8 cellular contexts compared by ENCODE assay signal in genomic region chr5:95960802-95961616, GRCh38. TPM values are rescaled to one million over a fixed set of nuclear protein-coding genes. Genes with fewer than 3 reads are reported as not detected.
DNase-seq lines count a peak whose midpoint lies in the region; ATAC-seq and TF ChIP-seq lines count a peak whose summit lies in the region.

No MANE protein-coding gene starts in this region.

- H3K27ac Mint-ChIP-seq in CD8-positive, alpha-beta memory T cell = peak overlapping the region; percentile 95 to 100 (median 99)
- peak overlapping the region; percentile 95 to 98 for H3K27ac Mint-ChIP-seq in natural killer cell treated with Interleukin-12 subunit alpha and Interleukin-12 subunit beta and Interleukin-15 and Interleukin-18, amount 100 ng/mL, for 72 hours

- no peaks in the 10 kb centered on the region for H3K9me3 ChIP-seq in CD8-positive, alpha-beta memory T cell (ENCODE audit: low read length)
- H3K9me3 ChIP-seq in Panc1 (ENCODE audit: control insufficient read depth, insufficient read depth, low read depth, low read length) = no peaks in the 10 kb centered on the region

- H3K27me3 ChIP-seq in CD8-positive, alpha-beta memory T cell (ENCODE audit: insufficient read depth, low read length, poor library complexity, severe bottlenecking) = no peaks in the 10 kb centered on the region
- no peaks in the 10 kb centered on the region for H3K27me3 ChIP-seq in Panc1 (ENCODE audit: control insufficient read depth, insufficient read depth, low read length)

- H3K36me3 ChIP-seq in CD8-positive, alpha-beta memory T cell (ENCODE audit: insufficient read depth, low read length) = no peaks in the 10 kb centered on the region
- no peaks in the 10 kb centered on the region for H3K36me3 ChIP-seq in Panc1 (ENCODE audit: control insufficient read depth, insufficient read depth, low read length)

- TF ChIP-seq CTCF in Panc1 (IDR thresholded peaks at IDR 0.05) (peak; percentile 97), fibroblast of pulmonary artery (IDR thresholded peaks at IDR 0.05; ENCODE audit: low read length, missing control alignments) (peak; percentile 25)

- no peaks in the 10 kb centered on the region for H3K9me3 Mint-ChIP-seq in CD8-positive, alpha-beta memory T cell
- H3K9me3 Mint-ChIP-seq in natural killer cell treated with Interleukin-12 subunit alpha and Interleukin-12 subunit beta and Interleukin-15 and Interleukin-18, amount 100 ng/mL, for 72 hours = no peaks in the 10 kb centered on the region

- peak overlapping the region; percentile 89 for H3K27ac ChIP-seq in CD8-positive, alpha-beta memory T cell (ENCODE audit: low read depth, low read length)
- H3K27ac ChIP-seq in Panc1 (ENCODE audit: low read length) = peak overlapping the region; percentile 94

- POLR2A ChIA-PET in CD8-positive, alpha-beta memory T cell (lab: Charles Lee) = interaction anchor here (1.6 kb wide), 1 partner anchor 92 kb away, joined by 4 read pairs; no protein-coding TSS in a partner anchor
- POLR2A ChIA-PET in Panc1 (lab: Charles Lee) = interaction anchor here (0.5 kb wide), 1 partner anchor 313 kb away, joined by 3 read pairs; no protein-coding TSS in a partner anchor

- in situ Hi-C loops in Panc1 (cut with HindIII; ENCODE audit: low pct_unique_long_range_greater_than_20kb, low sequenced_read_pairs) = no loop called here

- peaks cover 0 to 7% of the 10 kb centered on the region in 2 donors for H3K27me3 Mint-ChIP-seq in CD8-positive, alpha-beta memory T cell
- no peaks in the 10 kb centered on the region for H3K27me3 Mint-ChIP-seq in natural killer cell treated with Interleukin-12 subunit alpha and Interleukin-12 subunit beta and Interleukin-15 and Interleukin-18, amount 100 ng/mL, for 72 hours

- H3K4me3 ChIP-seq in CD8-positive, alpha-beta memory T cell (ENCODE audit: low read length) = peak overlapping the region; percentile 70
- H3K4me3 ChIP-seq in Panc1 (ENCODE audit: low read depth in 2 of 2, low read length in 2 of 2) (peak overlapping the region; percentile 98), fibroblast of pulmonary artery (replicated peaks; ENCODE audit: low read depth, low read length) (peak overlapping the region; percentile 93)

- peak overlapping the region; percentile 86 to 99 (median 95) for H3K4me3 Mint-ChIP-seq in CD8-positive, alpha-beta memory T cell
- peak overlapping the region; percentile 90 for H3K4me3 Mint-ChIP-seq in natural killer cell treated with Interleukin-12 subunit alpha and Interleukin-12 subunit beta and Interleukin-15 and Interleukin-18, amount 100 ng/mL, for 72 hours

- intact Hi-C loops in Panc1 (cut with micrococcal nuclease; ENCODE audit: unreplicated experiment) = loop anchor here (10.0 kb wide), 1 partner anchor 204 kb away; no protein-coding TSS in a partner anchor

- CTCF ChIA-PET in CD8-positive, alpha-beta memory T cell (lab: Charles Lee) = interaction anchor here (0.7 to 1.8 kb wide), 10 partner anchors 9 to 640 kb away, joined by 3 to 8 read pairs (median 3); no protein-coding TSS in a partner anchor
- CTCF ChIA-PET in Panc1 (lab: Charles Lee) = interaction anchor here (0.7 kb wide), 1 partner anchor 359 kb away, joined by 5 read pairs; no protein-coding TSS in a partner anchor

- ATAC-seq in GM19351 (IDR thresholded peaks at IDR 0.05; ENCODE audit: unreplicated experiment) = peak; percentile 55
- ATAC-seq in HG03460 (IDR thresholded peaks at IDR 0.05; ENCODE audit: unreplicated experiment) = peak; percentile 56
- peak; percentile 80 for ATAC-seq in Panc1
- ATAC-seq in natural killer cell treated with Interleukin-12 subunit alpha and Interleukin-12 subunit beta and Interleukin-15 and Interleukin-18, amount 100 ng/mL, for 72 hours = peak; percentile 84 to 87

- peaks cover 17% of the 10 kb centered on the region for H3K4me1 ChIP-seq in CD8-positive, alpha-beta memory T cell (ENCODE audit: insufficient read depth, low read length)
- peaks cover 33% of the 10 kb centered on the region for H3K4me1 ChIP-seq in Panc1 (ENCODE audit: control insufficient read depth, insufficient read depth, low read length)

- H3K36me3 Mint-ChIP-seq in CD8-positive, alpha-beta memory T cell = peaks cover 0 to 13% (median 0%) of the 10 kb centered on the region in 3 donors
- peaks cover 16% of the 10 kb centered on the region for H3K36me3 Mint-ChIP-seq in natural killer cell treated with Interleukin-12 subunit alpha and Interleukin-12 subunit beta and Interleukin-15 and Interleukin-18, amount 100 ng/mL, for 72 hours

- BruUV-seq in Panc1 (replicated peaks; lab: Mats Ljungman, UMichigan) = no TSS peak

- peaks cover 34 to 53% (median 43%) of the 10 kb centered on the region in 3 donors for H3K4me1 Mint-ChIP-seq in CD8-positive, alpha-beta memory T cell
- H3K4me1 Mint-ChIP-seq in natural killer cell treated with Interleukin-12 subunit alpha and Interleukin-12 subunit beta and Interleukin-15 and Interleukin-18, amount 100 ng/mL, for 72 hours (ENCODE audit: low read depth in 2 of 2) = peaks cover 42 to 50% of the 10 kb centered on the region in 2 donors

- DNase-seq in CD8-positive, alpha-beta memory T cell = peak; percentile 64 to 81 (median 72)
- DNase-seq in Panc1 (ENCODE audit: low read depth, low spot score) (peak; percentile 24), fibroblast of pulmonary artery (ENCODE audit: low read depth) (peak; percentile 84)
- DNase-seq in activated T-helper 9 cell treated with anti-CD3 and anti-CD28 coated beads, Interleukin-2, amount 50 U/mL, for 16 hours (ENCODE audit: low read depth) = peak; percentile 73
- DNase-seq in natural killer cell treated with Interleukin-12 subunit alpha and Interleukin-12 subunit beta and Interleukin-15 and Interleukin-18, amount 100 ng/mL, for 72 hours (ENCODE audit: low spot score) = peak; percentile 90
- DNase-seq in stimulated activated naive CD4-positive, alpha-beta T cell treated with Interleukin-2 at 50 U/mL for 16 hours (lab: John Stamatoyannopoulos, UW) = peak; percentile 77

RNA-seq across cellular contexts. Expression of gene ELL2, which starts 0.6 kb away (rescaled TPM):
- 10 to 100 TPM; 90.6 to 91.3 TPM for total RNA-seq in CD8-positive, alpha-beta memory T cell
- 5.0 TPM for polyA plus RNA-seq in CD8-positive, alpha-beta memory T cell
- total RNA-seq in Panc1 (2021; ENCODE audit: unreplicated experiment) = 68.5 TPM
- 69.8 TPM for polyA plus RNA-seq in Panc1 (2012; ENCODE audit: insufficient read length)
- 100 to 1,000 TPM; 110 to 200 TPM for total RNA-seq in natural killer cell treated with Interleukin-12 subunit alpha and Interleukin-12 subunit beta and Interleukin-15 and Interleukin-18, amount 100 ng/mL, for 72 hours

Comparison
In these comparisons a context has a peak if more than half of its experiments do, and no peak if none do; other contexts are left out.
1. Peak in every context shown above with its lines: DNase-seq, ATAC-seq, H3K4me3 ChIP-seq and H3K27ac ChIP-seq.
2. DNase-seq: peak in every context shown above with its lines; median percentile 90 in natural killer cell treated with Interleukin-12 subunit alpha and Interleukin-12 subunit beta and Interleukin-15 and Interleukin-18, amount 100 ng/mL, for 72 hours; 84 in fibroblast of pulmonary artery; 77 in stimulated activated naive CD4-positive, alpha-beta T cell treated with Interleukin-2 at 50 U/mL for 16 hours; 73 in activated T-helper 9 cell treated with anti-CD3 and anti-CD28 coated beads, Interleukin-2, amount 50 U/mL, for 16 hours; 72 in CD8-positive, alpha-beta memory T cell; 24 in Panc1.